In the genomic region with DNA sequence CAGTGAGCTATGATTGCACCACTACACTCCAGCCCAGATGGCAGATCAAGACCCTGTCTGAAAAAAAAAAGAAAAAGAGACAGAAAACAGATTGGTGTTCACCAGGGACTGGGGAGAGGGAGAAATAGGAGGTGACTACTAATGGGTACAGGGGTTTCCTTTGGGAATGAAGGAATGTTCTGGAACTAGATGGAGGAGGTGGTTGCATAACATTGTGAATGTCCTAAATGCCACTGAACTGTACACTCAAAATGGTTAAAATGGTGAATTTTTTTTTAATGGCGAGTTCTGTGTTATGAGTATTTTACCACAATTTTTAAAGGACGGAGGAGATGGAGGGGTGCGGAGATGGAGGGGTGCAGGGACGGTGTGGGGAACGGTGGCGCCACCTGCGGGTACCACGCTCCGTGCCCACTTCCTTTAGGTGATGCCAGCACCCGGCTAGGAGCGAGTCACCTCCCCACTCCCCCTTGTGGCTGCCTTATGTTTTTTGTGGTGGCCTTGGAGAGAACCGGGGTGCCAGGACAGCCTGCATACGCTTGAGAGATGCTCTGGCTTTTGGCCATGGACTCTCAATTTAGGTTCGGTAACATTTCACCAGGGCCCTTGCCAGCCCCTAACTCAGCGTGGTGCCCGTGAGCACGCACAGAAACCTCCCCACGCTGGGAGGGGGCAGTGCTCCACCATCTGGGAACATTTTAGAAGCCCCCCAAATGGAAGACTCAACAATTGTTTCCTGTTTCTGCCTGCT, we compare ENCODE assay signal across 9 cellular contexts. TPM values are rescaled to one million over a fixed set of nuclear protein-coding genes. Genes with fewer than 3 reads are reported as not detected.
DNase-seq lines count a peak whose midpoint lies in the region; ATAC-seq and TF ChIP-seq lines count a peak whose summit lies in the region.
"Had no signal": no experiment of that assay in that cellular context is flagged by ENCODE, and none has a peak within 500 bp of the region (broad histone marks: within the 10 kb centered on the region; RNA-seq: fewer than 3 reads in every experiment).

No MANE protein-coding gene starts in this region.

- H3K27ac Mint-ChIP-seq in Calu3 (ENCODE audit: unreplicated experiment) (no peak overlapping the region), nephron (no peak overlapping the region)
- no peak overlapping the region for H3K27ac Mint-ChIP-seq in activated CD8-positive, alpha-beta T cell treated with anti-CD3 and anti-CD28 coated beads for 36 hours
- peak overlapping the region in 1 of 2 donors; percentile 46 for H3K27ac Mint-ChIP-seq in effector memory CD8-positive, alpha-beta T cell

- peak; percentile 92 for ATAC-seq in activated CD8-positive, alpha-beta T cell treated with anti-CD3 and anti-CD28 coated beads for 36 hours
- ATAC-seq in effector memory CD8-positive, alpha-beta T cell (replicated peaks) = peak; percentile 98
- ATAC-seq in upper lobe of right lung (peak; percentile 91), HG03025 (IDR thresholded peaks at IDR 0.05; ENCODE audit: low FRiP score, unreplicated experiment) (no peak)

- TF ChIP-seq CTCF in Calu3 (IDR thresholded peaks at IDR 0.05; ENCODE audit: unreplicated experiment) = peak; percentile 74
- peak; percentile 93 for TF ChIP-seq CTCF in HEK293 (tag by site-specific recombination; IDR thresholded peaks at IDR 0.05)
- TF ChIP-seq CTCF in activated CD8-positive, alpha-beta T cell treated with anti-CD3 and anti-CD28 coated beads for 36 hours (IDR thresholded peaks at IDR 0.05) = peak; percentile 71
- TF ChIP-seq CTCF in nephron (IDR thresholded peaks at IDR 0.05; ENCODE audit: unreplicated experiment in 3 of 3) = peak in 2 of 3 experiments; percentile 10 to 15
- TF ChIP-seq CTCF in upper lobe of right lung (IDR thresholded peaks at IDR 0.05) = peak; percentile 66

- intact Hi-C loops in Calu3 (cut with micrococcal nuclease; ENCODE audit: unreplicated experiment) (loop anchor here (2.0 to 5.0 kb wide), 2 partner anchors 70 to 861 kb away; no protein-coding TSS in a partner anchor), upper lobe of right lung (cut with DNase I) (no loop called here)
- intact Hi-C loops in activated CD8-positive, alpha-beta T cell treated with anti-CD3 and anti-CD28 coated beads for 36 hours (cut with micrococcal nuclease) = loop anchor here (10.0 kb wide), 1 partner anchor 124 kb away; no protein-coding TSS in a partner anchor

- H3K36me3 Mint-ChIP-seq in Calu3 (ENCODE audit: insufficient read depth, unreplicated experiment) (no peaks in the 10 kb centered on the region), nephron (ENCODE audit: low read depth) (no peaks in the 10 kb centered on the region)
- H3K36me3 Mint-ChIP-seq in activated CD8-positive, alpha-beta T cell treated with anti-CD3 and anti-CD28 coated beads for 36 hours (ENCODE audit: low read depth) = no peaks in the 10 kb centered on the region
- peaks cover 23% of the 10 kb centered on the region for H3K36me3 Mint-ChIP-seq in effector memory CD8-positive, alpha-beta T cell (ENCODE audit: insufficient read depth)

- H3K27me3 Mint-ChIP-seq in Calu3 (ENCODE audit: unreplicated experiment) (no peaks in the 10 kb centered on the region), nephron (ENCODE audit: low read depth) (peaks cover 12% of the 10 kb centered on the region)
- no peaks in the 10 kb centered on the region for H3K27me3 Mint-ChIP-seq in activated CD8-positive, alpha-beta T cell treated with anti-CD3 and anti-CD28 coated beads for 36 hours
- no peaks in the 10 kb centered on the region for H3K27me3 Mint-ChIP-seq in effector memory CD8-positive, alpha-beta T cell

- CTCF ChIA-PET in Calu3 (lab: Charles Lee) (no interaction called here), HEK293 (lab: Yijun Ruan, JAX) (interaction anchor here (0.7 to 2.1 kb wide), 3 partner anchors 28 to 127 kb away, joined by 3 to 6 read pairs (median 3); no protein-coding TSS in a partner anchor)
- CTCF ChIA-PET in activated CD8-positive, alpha-beta T cell treated with anti-CD3 and anti-CD28 coated beads for 36 hours (lab: Charles Lee) = no interaction called here

- no peak overlapping the region for H3K27ac ChIP-seq in HEK293 (ENCODE audit: extremely low read depth, low read depth, low read length)
- no peak overlapping the region for H3K27ac ChIP-seq in upper lobe of right lung
- H3K27ac ChIP-seq: SJSA1 had no signal

- H3K9me3 Mint-ChIP-seq in Calu3 (ENCODE audit: low read depth, unreplicated experiment) (no peaks in the 10 kb centered on the region), nephron (no peaks in the 10 kb centered on the region)
- H3K9me3 Mint-ChIP-seq in activated CD8-positive, alpha-beta T cell treated with anti-CD3 and anti-CD28 coated beads for 36 hours = no peaks in the 10 kb centered on the region
- no peaks in the 10 kb centered on the region for H3K9me3 Mint-ChIP-seq in effector memory CD8-positive, alpha-beta T cell

- H3K4me1 Mint-ChIP-seq in Calu3 (ENCODE audit: low read depth, unreplicated experiment) (peaks cover 31% of the 10 kb centered on the region), nephron (peaks cover 23% of the 10 kb centered on the region)
- H3K4me1 Mint-ChIP-seq in activated CD8-positive, alpha-beta T cell treated with anti-CD3 and anti-CD28 coated beads for 36 hours (ENCODE audit: low read depth) = peaks cover 11% of the 10 kb centered on the region
- H3K4me1 Mint-ChIP-seq in effector memory CD8-positive, alpha-beta T cell (ENCODE audit: low read depth in 2 of 2) = peaks cover 10 to 13% of the 10 kb centered on the region in 2 donors

- H3K4me3 ChIP-seq in HEK293 (ENCODE audit: low read depth, low read length) (no peak overlapping the region), upper lobe of right lung (no peak overlapping the region)
- H3K4me3 ChIP-seq: SJSA1 had no signal

- no TSS peak for BruUV-seq in Calu3 (replicated peaks; lab: Mats Ljungman, UMichigan)

- H3K4me3 Mint-ChIP-seq in Calu3 (ENCODE audit: low read depth, unreplicated experiment) (no peak overlapping the region), nephron (no peak overlapping the region)
- H3K4me3 Mint-ChIP-seq in activated CD8-positive, alpha-beta T cell treated with anti-CD3 and anti-CD28 coated beads for 36 hours = peak overlapping the region; percentile 3
- peak overlapping the region; percentile 38 to 58 for H3K4me3 Mint-ChIP-seq in effector memory CD8-positive, alpha-beta T cell

- peak; percentile 82 for DNase-seq in Calu3
- DNase-seq in NCI-H69 (lab: John Stamatoyannopoulos, UW) = peak; percentile 76
- peak; percentile 82 for DNase-seq in activated CD8-positive, alpha-beta T cell treated with anti-CD3 and anti-CD28 coated beads for 36 hours
- peak; percentile 62 to 64 (median 63) for DNase-seq in effector memory CD8-positive, alpha-beta T cell
- DNase-seq in upper lobe of right lung = peak; percentile 74

- no peaks in the 10 kb centered on the region for H3K27me3 ChIP-seq in upper lobe of right lung
- H3K27me3 ChIP-seq: SJSA1 had no signal

- no peaks in the 10 kb centered on the region for H3K4me1 ChIP-seq in HEK293 (ENCODE audit: control insufficient read depth, insufficient read depth, low read length)
- peaks cover 9% of the 10 kb centered on the region for H3K4me1 ChIP-seq in upper lobe of right lung

- POLR2A ChIA-PET in HEK293 (lab: Yijun Ruan, JAX) = no interaction called here
- POLR2A ChIA-PET in activated CD8-positive, alpha-beta T cell treated with anti-CD3 and anti-CD28 coated beads for 36 hours (lab: Charles Lee) = no interaction called here

- H3K9me3 ChIP-seq in HEK293 (ENCODE audit: control insufficient read depth, insufficient read depth, low read depth, low read length) (no peaks in the 10 kb centered on the region), upper lobe of right lung (no peaks in the 10 kb centered on the region)
- H3K9me3 ChIP-seq: SJSA1 had no signal

- H3K36me3 ChIP-seq in HEK293 (ENCODE audit: control insufficient read depth in 2 of 2, insufficient read depth in 1 of 2, low read length in 2 of 2) (no peaks in the 10 kb centered on the region), upper lobe of right lung (no peaks in the 10 kb centered on the region)
- H3K36me3 ChIP-seq: SJSA1 had no signal

TF ChIP-seq in HEK293, 187 proteins besides CTCF, POLR2A, EP300 and RAD21 (continues in another document):
- no peak for TF ChIP-seq ZSCAN16 (tag by site-specific recombination; IDR thresholded peaks at IDR 0.05)
- TF ChIP-seq, protein P1, sequence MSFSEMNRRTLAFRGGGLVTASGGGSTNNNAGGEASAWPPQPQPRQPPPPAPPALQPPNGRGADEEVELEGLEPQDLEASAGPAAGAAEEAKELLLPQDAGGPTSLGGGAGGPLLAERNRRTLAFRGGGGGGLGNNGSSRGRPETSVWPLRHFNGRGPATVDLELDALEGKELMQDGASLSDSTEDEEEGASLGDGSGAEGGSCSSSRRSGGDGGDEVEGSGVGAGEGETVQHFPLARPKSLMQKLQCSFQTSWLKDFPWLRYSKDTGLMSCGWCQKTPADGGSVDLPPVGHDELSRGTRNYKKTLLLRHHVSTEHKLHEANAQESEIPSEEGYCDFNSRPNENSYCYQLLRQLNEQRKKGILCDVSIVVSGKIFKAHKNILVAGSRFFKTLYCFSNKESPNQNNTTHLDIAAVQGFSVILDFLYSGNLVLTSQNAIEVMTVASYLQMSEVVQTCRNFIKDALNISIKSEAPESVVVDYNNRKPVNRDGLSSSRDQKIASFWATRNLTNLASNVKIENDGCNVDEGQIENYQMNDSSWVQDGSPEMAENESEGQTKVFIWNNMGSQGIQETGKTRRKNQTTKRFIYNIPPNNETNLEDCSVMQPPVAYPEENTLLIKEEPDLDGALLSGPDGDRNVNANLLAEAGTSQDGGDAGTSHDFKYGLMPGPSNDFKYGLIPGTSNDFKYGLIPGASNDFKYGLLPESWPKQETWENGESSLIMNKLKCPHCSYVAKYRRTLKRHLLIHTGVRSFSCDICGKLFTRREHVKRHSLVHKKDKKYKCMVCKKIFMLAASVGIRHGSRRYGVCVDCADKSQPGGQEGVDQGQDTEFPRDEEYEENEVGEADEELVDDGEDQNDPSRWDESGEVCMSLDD (tag by site-specific recombination; IDR thresholded peaks at IDR 0.05) = peak; percentile 23; the same call in 1 of the 2 replicates

RNA-seq across cellular contexts. Expression of gene UBC, which starts 16.1 kb away (rescaled TPM):
- total RNA-seq in Calu3 (2022) (1,247 and 1,434 TPM in 2 replicates), upper lobe of right lung (1,107 TPM)
- total RNA-seq in activated CD8-positive, alpha-beta T cell treated with anti-CD3 and anti-CD28 coated beads for 36 hours = 1,000 to 10,000 TPM in 1 of 2 experiments, 100 to 1,000 TPM in 1; 963 to 1,010 TPM

RNA-seq across cellular contexts. Expression of gene SCARB1, which starts 34.7 kb away (rescaled TPM):
- total RNA-seq in Calu3 (2022) (51.6 and 57.5 TPM in 2 replicates), upper lobe of right lung (35.3 TPM)
- total RNA-seq in activated CD8-positive, alpha-beta T cell treated with anti-CD3 and anti-CD28 coated beads for 36 hours = 10 to 100 TPM; 36.2 to 38.1 TPM

Comparison
In these comparisons a context has a peak if more than half of its experiments do, and no peak if none do; other contexts are left out.
1. H3K4me3 Mint-ChIP-seq: peak in activated CD8-positive, alpha-beta T cell treated with anti-CD3 and anti-CD28 coated beads for 36 hours (single experiment) and effector memory CD8-positive, alpha-beta T cell (2 of 2); none in Calu3 (single experiment) and nephron (0 of 3).
2. CTCF ChIP-seq: peak in every context shown above with its lines; median percentile 93 in HEK293; 74 in Calu3; 71 in activated CD8-positive, alpha-beta T cell treated with anti-CD3 and anti-CD28 coated beads for 36 hours; 66 in upper lobe of right lung; 12 in nephron.
3. Peak in every context shown above with its lines, with median percentiles within 50 percentile points of each other: DNase-seq.